ENCODE assay signal across 1 cellular context in the genomic region with DNA sequence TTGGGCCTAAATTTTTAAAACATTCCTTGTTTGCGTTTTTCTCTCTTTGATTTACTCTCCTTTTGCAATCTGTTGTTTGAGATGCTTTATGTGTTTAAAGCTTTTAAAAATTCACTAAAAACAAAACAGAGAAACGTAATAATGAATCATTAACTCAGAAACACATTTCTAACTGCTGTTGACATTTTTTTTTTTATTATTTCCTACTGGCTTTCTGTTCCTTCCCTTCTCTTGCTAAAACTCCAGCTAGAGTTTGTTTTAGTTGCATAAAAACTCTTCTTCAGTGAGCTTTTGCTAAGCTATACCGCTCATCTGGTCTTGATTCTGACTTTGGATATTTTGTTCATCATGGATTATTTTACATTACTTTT.
TF ChIP-seq lines count a peak whose summit lies in the region.

No MANE protein-coding gene starts in this region.

TF ChIP-seq in GM12878, 131 proteins besides CTCF, POLR2A, EP300 and RAD21:
- TF ChIP-seq KAT2A (conservative IDR thresholded peaks at IDR 0.05; ENCODE audit: control insufficient read depth, low read depth, low read length), result no peak
- TF ChIP-seq IKZF1 (conservative IDR thresholded peaks at IDR 0.05), result no peak
- TF ChIP-seq ESRRA (IDR thresholded peaks at IDR 0.05; ENCODE audit: low read length), result no peak
- TF ChIP-seq TCF7 (IDR thresholded peaks at IDR 0.05; ENCODE audit: borderline replicate concordance), result no peak
- TF ChIP-seq, protein P1, sequence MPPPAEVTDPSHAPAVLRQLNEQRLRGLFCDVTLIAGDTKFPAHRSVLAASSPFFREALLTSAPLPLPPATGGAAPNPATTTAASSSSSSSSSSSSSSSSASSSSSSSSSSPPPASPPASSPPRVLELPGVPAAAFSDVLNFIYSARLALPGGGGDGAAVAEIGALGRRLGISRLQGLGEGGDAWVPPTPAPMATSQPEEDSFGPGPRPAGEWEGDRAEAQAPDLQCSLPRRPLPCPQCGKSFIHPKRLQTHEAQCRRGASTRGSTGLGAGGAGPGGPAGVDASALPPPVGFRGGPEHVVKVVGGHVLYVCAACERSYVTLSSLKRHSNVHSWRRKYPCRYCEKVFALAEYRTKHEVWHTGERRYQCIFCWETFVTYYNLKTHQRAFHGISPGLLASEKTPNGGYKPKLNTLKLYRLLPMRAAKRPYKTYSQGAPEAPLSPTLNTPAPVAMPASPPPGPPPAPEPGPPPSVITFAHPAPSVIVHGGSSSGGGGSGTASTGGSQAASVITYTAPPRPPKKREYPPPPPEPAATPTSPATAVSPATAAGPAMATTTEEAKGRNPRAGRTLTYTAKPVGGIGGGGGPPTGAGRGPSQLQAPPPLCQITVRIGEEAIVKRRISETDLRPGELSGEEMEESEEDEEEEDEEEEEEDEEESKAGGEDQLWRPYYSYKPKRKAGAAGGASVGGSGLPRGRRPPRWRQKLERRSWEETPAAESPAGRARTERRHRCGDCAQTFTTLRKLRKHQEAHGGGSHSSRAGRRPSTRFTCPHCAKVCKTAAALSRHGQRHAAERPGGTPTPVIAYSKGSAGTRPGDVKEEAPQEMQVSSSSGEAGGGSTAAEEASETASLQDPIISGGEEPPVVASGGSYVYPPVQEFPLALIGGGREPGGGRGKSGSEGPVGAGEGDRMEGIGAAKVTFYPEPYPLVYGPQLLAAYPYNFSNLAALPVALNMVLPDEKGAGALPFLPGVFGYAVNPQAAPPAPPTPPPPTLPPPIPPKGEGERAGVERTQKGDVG (CRISPR knock-in tag; IDR thresholded peaks at IDR 0.05), result no peak
- TF ChIP-seq SMARCA5 (IDR thresholded peaks at IDR 0.05), result no peak
- TF ChIP-seq SRF (IDR thresholded peaks at IDR 0.05; ENCODE audit: low read depth in 2 of 2, low read length in 2 of 2), result no peak
- no peak for TF ChIP-seq MEF2B (IDR thresholded peaks at IDR 0.05; ENCODE audit: partially characterized antibody, poor library complexity, severe bottlenecking)
- TF ChIP-seq NRF1 (conservative IDR thresholded peaks at IDR 0.05; ENCODE audit: low read depth, low read length), result no peak
- TF ChIP-seq YBX1 (IDR thresholded peaks at IDR 0.05), result no peak
- TF ChIP-seq, protein P2, sequence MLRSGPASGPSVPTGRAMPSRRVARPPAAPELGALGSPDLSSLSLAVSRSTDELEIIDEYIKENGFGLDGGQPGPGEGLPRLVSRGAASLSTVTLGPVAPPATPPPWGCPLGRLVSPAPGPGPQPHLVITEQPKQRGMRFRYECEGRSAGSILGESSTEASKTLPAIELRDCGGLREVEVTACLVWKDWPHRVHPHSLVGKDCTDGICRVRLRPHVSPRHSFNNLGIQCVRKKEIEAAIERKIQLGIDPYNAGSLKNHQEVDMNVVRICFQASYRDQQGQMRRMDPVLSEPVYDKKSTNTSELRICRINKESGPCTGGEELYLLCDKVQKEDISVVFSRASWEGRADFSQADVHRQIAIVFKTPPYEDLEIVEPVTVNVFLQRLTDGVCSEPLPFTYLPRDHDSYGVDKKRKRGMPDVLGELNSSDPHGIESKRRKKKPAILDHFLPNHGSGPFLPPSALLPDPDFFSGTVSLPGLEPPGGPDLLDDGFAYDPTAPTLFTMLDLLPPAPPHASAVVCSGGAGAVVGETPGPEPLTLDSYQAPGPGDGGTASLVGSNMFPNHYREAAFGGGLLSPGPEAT (IDR thresholded peaks at IDR 0.05; ENCODE audit: low read depth), result no peak
- no peak for TF ChIP-seq ZBED1 (IDR thresholded peaks at IDR 0.05; ENCODE audit: borderline replicate concordance)
- TF ChIP-seq CEBPB (IDR thresholded peaks at IDR 0.05; ENCODE audit: borderline replicate concordance in 1 of 2, low read depth in 2 of 2, low read length in 2 of 2), result no peak
- no peak for TF ChIP-seq HCFC1 (IDR thresholded peaks at IDR 0.05; ENCODE audit: low read length)
- no peak for TF ChIP-seq ZSCAN29 (IDR thresholded peaks at IDR 0.05)
- TF ChIP-seq JUND (IDR thresholded peaks at IDR 0.05; ENCODE audit: low read depth, low read length), result no peak
- TF ChIP-seq, protein P3, sequence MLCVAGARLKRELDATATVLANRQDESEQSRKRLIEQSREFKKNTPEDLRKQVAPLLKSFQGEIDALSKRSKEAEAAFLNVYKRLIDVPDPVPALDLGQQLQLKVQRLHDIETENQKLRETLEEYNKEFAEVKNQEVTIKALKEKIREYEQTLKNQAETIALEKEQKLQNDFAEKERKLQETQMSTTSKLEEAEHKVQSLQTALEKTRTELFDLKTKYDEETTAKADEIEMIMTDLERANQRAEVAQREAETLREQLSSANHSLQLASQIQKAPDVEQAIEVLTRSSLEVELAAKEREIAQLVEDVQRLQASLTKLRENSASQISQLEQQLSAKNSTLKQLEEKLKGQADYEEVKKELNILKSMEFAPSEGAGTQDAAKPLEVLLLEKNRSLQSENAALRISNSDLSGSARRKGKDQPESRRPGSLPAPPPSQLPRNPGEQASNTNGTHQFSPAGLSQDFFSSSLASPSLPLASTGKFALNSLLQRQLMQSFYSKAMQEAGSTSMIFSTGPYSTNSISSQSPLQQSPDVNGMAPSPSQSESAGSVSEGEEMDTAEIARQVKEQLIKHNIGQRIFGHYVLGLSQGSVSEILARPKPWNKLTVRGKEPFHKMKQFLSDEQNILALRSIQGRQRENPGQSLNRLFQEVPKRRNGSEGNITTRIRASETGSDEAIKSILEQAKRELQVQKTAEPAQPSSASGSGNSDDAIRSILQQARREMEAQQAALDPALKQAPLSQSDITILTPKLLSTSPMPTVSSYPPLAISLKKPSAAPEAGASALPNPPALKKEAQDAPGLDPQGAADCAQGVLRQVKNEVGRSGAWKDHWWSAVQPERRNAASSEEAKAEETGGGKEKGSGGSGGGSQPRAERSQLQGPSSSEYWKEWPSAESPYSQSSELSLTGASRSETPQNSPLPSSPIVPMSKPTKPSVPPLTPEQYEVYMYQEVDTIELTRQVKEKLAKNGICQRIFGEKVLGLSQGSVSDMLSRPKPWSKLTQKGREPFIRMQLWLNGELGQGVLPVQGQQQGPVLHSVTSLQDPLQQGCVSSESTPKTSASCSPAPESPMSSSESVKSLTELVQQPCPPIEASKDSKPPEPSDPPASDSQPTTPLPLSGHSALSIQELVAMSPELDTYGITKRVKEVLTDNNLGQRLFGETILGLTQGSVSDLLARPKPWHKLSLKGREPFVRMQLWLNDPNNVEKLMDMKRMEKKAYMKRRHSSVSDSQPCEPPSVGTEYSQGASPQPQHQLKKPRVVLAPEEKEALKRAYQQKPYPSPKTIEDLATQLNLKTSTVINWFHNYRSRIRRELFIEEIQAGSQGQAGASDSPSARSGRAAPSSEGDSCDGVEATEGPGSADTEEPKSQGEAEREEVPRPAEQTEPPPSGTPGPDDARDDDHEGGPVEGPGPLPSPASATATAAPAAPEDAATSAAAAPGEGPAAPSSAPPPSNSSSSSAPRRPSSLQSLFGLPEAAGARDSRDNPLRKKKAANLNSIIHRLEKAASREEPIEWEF (IDR thresholded peaks at IDR 0.05; ENCODE audit: insufficient replicate concordance, low read depth, low read length), result no peak
- TF ChIP-seq ATF7 (IDR thresholded peaks at IDR 0.05; ENCODE audit: low read depth), result no peak
- TF ChIP-seq, protein P4, sequence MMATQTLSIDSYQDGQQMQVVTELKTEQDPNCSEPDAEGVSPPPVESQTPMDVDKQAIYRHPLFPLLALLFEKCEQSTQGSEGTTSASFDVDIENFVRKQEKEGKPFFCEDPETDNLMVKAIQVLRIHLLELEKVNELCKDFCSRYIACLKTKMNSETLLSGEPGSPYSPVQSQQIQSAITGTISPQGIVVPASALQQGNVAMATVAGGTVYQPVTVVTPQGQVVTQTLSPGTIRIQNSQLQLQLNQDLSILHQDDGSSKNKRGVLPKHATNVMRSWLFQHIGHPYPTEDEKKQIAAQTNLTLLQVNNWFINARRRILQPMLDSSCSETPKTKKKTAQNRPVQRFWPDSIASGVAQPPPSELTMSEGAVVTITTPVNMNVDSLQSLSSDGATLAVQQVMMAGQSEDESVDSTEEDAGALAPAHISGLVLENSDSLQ (IDR thresholded peaks at IDR 0.05), result no peak
